ENCODE assay signal across 14 cellular contexts in genomic region chr2:98503481-98504096, GRCh38. TPM values are rescaled to one million over a fixed set of nuclear protein-coding genes. Genes with fewer than 3 reads are reported as not detected.
DNase-seq lines count a peak whose midpoint lies in the region; ATAC-seq and TF ChIP-seq lines count a peak whose summit lies in the region.
"Had no signal": no experiment of that assay in that cellular context is flagged by ENCODE, and none has a peak within 500 bp of the region (broad histone marks: within the 10 kb centered on the region; RNA-seq: fewer than 3 reads in every experiment).

No MANE protein-coding gene starts in this region.

- no peaks in the 10 kb centered on the region for H3K9me3 ChIP-seq in CD4-positive, alpha-beta T cell (ENCODE audit: control insufficient read depth, low read length)
- H3K9me3 ChIP-seq in esophagus muscularis mucosa (no peaks in the 10 kb centered on the region), testis (no peaks in the 10 kb centered on the region)
- H3K9me3 ChIP-seq: SK-N-SH had no signal

- TF ChIP-seq POLR2A in esophagus muscularis mucosa (IDR thresholded peaks at IDR 0.05; ENCODE audit: low read depth) (no peak), testis (IDR thresholded peaks at IDR 0.05) (no peak)

- POLR2A ChIA-PET in CD4-positive, alpha-beta T cell (lab: Charles Lee), result interaction anchor here (0.6 to 1.4 kb wide), 3 partner anchors 16 to 726 kb away, joined by 3 read pairs; no protein-coding TSS in a partner anchor

- H3K9me3 Mint-ChIP-seq in CD4-positive, alpha-beta T cell, result no peaks in the 10 kb centered on the region
- H3K9me3 Mint-ChIP-seq in progenitor cell of endocrine pancreas (ENCODE audit: low read depth), result no peaks in the 10 kb centered on the region
- H3K9me3 Mint-ChIP-seq in T-helper 2 cell treated with Interferon-gamma antibody and Interleukin-4, amounts not matched to agents 5 μg/mL and 100 μg/mL, for 36 hours, result no peaks in the 10 kb centered on the region

- intact Hi-C loops in CD4-positive, alpha-beta T cell (cut with DNase I, micrococcal nuclease), result no loop called here
- intact Hi-C loops in esophagus muscularis mucosa (cut with DNase I) (no loop called here), testis (cut with DNase I; ENCODE audit: low total_unique reads) (no loop called here)

- no peak for DNase-seq in CD4-positive, alpha-beta T cell
- DNase-seq in esophagus muscularis mucosa (ENCODE audit: extremely low spot score) (no peak), progenitor cell of endocrine pancreas (ENCODE audit: low spot score, unreplicated experiment) (no peak), testis (no peak)
- DNase-seq in T-helper 2 cell treated with Interferon-gamma antibody and Interleukin-4, amounts not matched to agents 5 μg/mL and 100 μg/mL, for 36 hours (ENCODE audit: low spot score), result no peak
- DNase-seq: activated CD4-positive, CD25-positive, alpha-beta regulatory T cell treated with anti-CD3 and anti-CD28 coated beads, Interleukin-2, amount 50 U/mL, for 72 hours; activated effector memory CD4-positive, alpha-beta T cell treated with anti-CD3 and anti-CD28 coated beads, Interleukin-2, amount 50 U/mL, for 16 hours; caudate nucleus; NCI-H2171; SK-N-SH had no signal

- H3K79me2 ChIP-seq in KMS-11 (ENCODE audit: insufficient read depth, low read depth), result peaks cover 80% of the 10 kb centered on the region; the same call in 1 of the 2 replicates

- H2AFZ ChIP-seq in KMS-11 (ENCODE audit: low read depth), result no peak overlapping the region

- no peak overlapping the region for H3K27ac ChIP-seq in CD4-positive, alpha-beta T cell (ENCODE audit: low read depth, low read length)
- peak overlapping the region; percentile 80 for H3K27ac ChIP-seq in KMS-11
- peak overlapping the region; percentile 71 to 85 (median 74) for H3K27ac ChIP-seq in esophagus muscularis mucosa (replicated peaks in 1 of 4)
- H3K27ac ChIP-seq in testis, result peak overlapping the region in 1 of 2 donors; percentile 66
- H3K27ac ChIP-seq: C4-2B had no signal

- no peaks in the 10 kb centered on the region for H3K27me3 ChIP-seq in CD4-positive, alpha-beta T cell (ENCODE audit: control insufficient read depth, insufficient read depth, low read length)
- H3K27me3 ChIP-seq in KMS-11 (ENCODE audit: insufficient read depth, low read depth) (no peaks in the 10 kb centered on the region), esophagus muscularis mucosa (no peaks in the 10 kb centered on the region), testis (no peaks in the 10 kb centered on the region)

- no peaks in the 10 kb centered on the region for H3K27me3 Mint-ChIP-seq in CD4-positive, alpha-beta T cell
- no peaks in the 10 kb centered on the region for H3K27me3 Mint-ChIP-seq in progenitor cell of endocrine pancreas
- no peaks in the 10 kb centered on the region for H3K27me3 Mint-ChIP-seq in T-helper 2 cell treated with Interferon-gamma antibody and Interleukin-4, amounts not matched to agents 5 μg/mL and 100 μg/mL, for 36 hours (ENCODE audit: low read depth)

- no peak overlapping the region; the same call in 1 of the 2 replicates for H3K9ac ChIP-seq in KMS-11
- H3K9ac ChIP-seq: SK-N-SH had no signal

- peak overlapping the region; percentile 83 for H3K27ac Mint-ChIP-seq in CD4-positive, alpha-beta T cell
- H3K27ac Mint-ChIP-seq in progenitor cell of endocrine pancreas, result peak overlapping the region; percentile 43
- no peak overlapping the region for H3K27ac Mint-ChIP-seq in T-helper 2 cell treated with Interferon-gamma antibody and Interleukin-4, amounts not matched to agents 5 μg/mL and 100 μg/mL, for 36 hours

- ATAC-seq in CD4-positive, alpha-beta T cell (ENCODE audit: poor library complexity), result no peak
- ATAC-seq in SK-N-SH treated with all-trans-retinoic acid at 6 μM for 48 hours (no peak), HG02571 (IDR thresholded peaks at IDR 0.05; ENCODE audit: unreplicated experiment) (no peak)

- H4K20me1 ChIP-seq in KMS-11 (ENCODE audit: insufficient read depth), result no peaks in the 10 kb centered on the region

- H3K36me3 Mint-ChIP-seq in CD4-positive, alpha-beta T cell (ENCODE audit: low read depth), result peaks cover 77% of the 10 kb centered on the region
- H3K36me3 Mint-ChIP-seq in progenitor cell of endocrine pancreas (ENCODE audit: insufficient read depth), result peaks cover 2% of the 10 kb centered on the region
- peaks cover 50% of the 10 kb centered on the region for H3K36me3 Mint-ChIP-seq in T-helper 2 cell treated with Interferon-gamma antibody and Interleukin-4, amounts not matched to agents 5 μg/mL and 100 μg/mL, for 36 hours (ENCODE audit: low read depth)

- H3K4me3 ChIP-seq in KMS-11 (IDR thresholded peaks at IDR 0.05; ENCODE audit: insufficient read depth, low read depth, low read length), result peak overlapping the region; percentile 53
- H3K4me3 ChIP-seq in esophagus muscularis mucosa, result no peak overlapping the region
- no peak overlapping the region for H3K4me3 ChIP-seq in testis

- H3K4me1 Mint-ChIP-seq in CD4-positive, alpha-beta T cell (ENCODE audit: low read depth), result peaks cover 94% of the 10 kb centered on the region
- peaks cover 12% of the 10 kb centered on the region for H3K4me1 Mint-ChIP-seq in progenitor cell of endocrine pancreas (ENCODE audit: low read depth)
- H3K4me1 Mint-ChIP-seq in T-helper 2 cell treated with Interferon-gamma antibody and Interleukin-4, amounts not matched to agents 5 μg/mL and 100 μg/mL, for 36 hours (ENCODE audit: low read depth), result peaks cover 55% of the 10 kb centered on the region

- H3K4me2 ChIP-seq in KMS-11, result peak overlapping the region; percentile 85
- H3K4me2 ChIP-seq: SK-N-SH had no signal

- CTCF ChIA-PET in CD4-positive, alpha-beta T cell (lab: Charles Lee), result interaction anchor here (0.9 to 1.2 kb wide), 2 partner anchors 57 to 90 kb away, joined by 3 read pairs; no protein-coding TSS in a partner anchor

- no peak for TF ChIP-seq EP300 in esophagus muscularis mucosa (IDR thresholded peaks at IDR 0.05)

- peaks cover 98% of the 10 kb centered on the region for H3K4me1 ChIP-seq in KMS-11 (ENCODE audit: low read depth, poor library complexity, severe bottlenecking)
- peaks cover 72 to 94% (median 87%) of the 10 kb centered on the region in 4 donors for H3K4me1 ChIP-seq in esophagus muscularis mucosa
- peaks cover 55% of the 10 kb centered on the region for H3K4me1 ChIP-seq in testis

- no peaks in the 10 kb centered on the region for H3K36me3 ChIP-seq in KMS-11 (ENCODE audit: insufficient read depth)
- no peaks in the 10 kb centered on the region for H3K36me3 ChIP-seq in esophagus muscularis mucosa
- no peaks in the 10 kb centered on the region for H3K36me3 ChIP-seq in testis (ENCODE audit: low read depth, missing control alignments)

- WGBS in esophagus muscularis mucosa, result 85% methylated on average over 2 of the region's 2 CpGs
- whole genome bisulfite sequencing in testis, 2 donors, result 94 to 100% methylated on average over 2 of the region's 2 CpGs

- peak overlapping the region; percentile 2 for H3K4me3 Mint-ChIP-seq in CD4-positive, alpha-beta T cell
- H3K4me3 Mint-ChIP-seq in progenitor cell of endocrine pancreas (ENCODE audit: low read depth), result no peak overlapping the region
- H3K4me3 Mint-ChIP-seq in T-helper 2 cell treated with Interferon-gamma antibody and Interleukin-4, amounts not matched to agents 5 μg/mL and 100 μg/mL, for 36 hours, result no peak overlapping the region

- TF ChIP-seq CTCF in CD4-positive, alpha-beta T cell (IDR thresholded peaks at IDR 0.05), result no peak
- TF ChIP-seq CTCF in KMS-11 (conservative IDR thresholded peaks at IDR 0.05; ENCODE audit: low read depth, low read length) (no peak), esophagus muscularis mucosa (IDR thresholded peaks at IDR 0.05) (no peak), progenitor cell of endocrine pancreas (IDR thresholded peaks at IDR 0.05; ENCODE audit: unreplicated experiment) (no peak), testis (IDR thresholded peaks at IDR 0.05) (no peak)

TF ChIP-seq in SK-N-SH treated with all-trans-retinoic acid at 6 μM for 48 hours, 23 proteins besides CTCF, POLR2A, EP300 and RAD21:
- no peak for TF ChIP-seq ZC3H10 (CRISPR knock-in tag; IDR thresholded peaks at IDR 0.05)

RNA-seq across cellular contexts. Expression of gene INPP4A, which starts 58.9 kb away (rescaled TPM):
- total RNA-seq in CD4-positive, alpha-beta T cell, result 10 to 100 TPM; 86.4 to 89.2 TPM
- total RNA-seq in esophagus muscularis mucosa, result 10 to 100 TPM; 30.7 to 58.9 (median 39.4) TPM
- 30.5 and 33.0 TPM in 2 replicates for total RNA-seq in progenitor cell of endocrine pancreas
- total RNA-seq in testis, result 10 to 100 TPM; 35.6 to 42.9 TPM
- polyA plus RNA-seq in testis (ENCODE audit: insufficient read depth, low read depth, low replicate concordance), result 13.3 TPM
